In the genomic region with DNA sequence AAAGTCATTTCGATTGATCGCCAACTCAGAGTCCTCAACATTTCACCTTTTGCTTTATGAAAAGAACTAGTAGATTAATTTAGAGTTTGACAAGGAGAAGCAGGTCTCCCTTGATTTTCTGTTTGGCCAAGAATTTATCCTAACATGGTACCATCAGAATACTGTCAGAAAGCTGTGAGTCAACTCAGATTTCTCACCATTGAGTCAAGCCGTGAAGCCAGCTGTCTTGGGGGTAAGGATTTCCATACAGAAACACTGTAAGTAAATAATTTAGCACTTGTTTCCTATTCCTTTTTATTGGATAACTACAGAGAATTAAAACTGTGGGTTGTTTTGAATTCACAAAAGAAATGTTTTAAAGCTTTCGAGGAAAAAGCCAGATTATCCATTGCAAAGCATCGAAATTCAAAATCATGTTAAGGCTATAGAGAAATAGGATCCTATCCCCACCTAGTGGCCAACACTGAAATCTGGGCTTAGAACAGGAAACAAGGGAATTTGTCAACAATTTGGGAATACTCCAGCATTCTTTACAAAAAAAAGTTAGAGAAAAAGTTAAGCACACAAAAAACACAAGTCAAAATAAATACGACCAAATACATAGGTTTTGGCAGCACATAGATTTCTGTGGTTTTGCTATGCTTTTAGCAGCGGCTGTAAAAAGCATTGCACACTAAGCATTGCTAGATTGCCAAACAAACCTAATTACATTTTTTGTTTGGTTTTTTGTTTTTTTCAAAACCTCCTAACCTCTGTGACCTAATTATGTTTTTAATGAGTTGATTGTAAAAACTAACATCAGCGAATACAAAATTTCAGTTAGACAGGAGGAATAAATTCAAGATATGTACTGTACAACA, we compare ENCODE assay signal across 9 cellular contexts. TPM values are rescaled to one million over a fixed set of nuclear protein-coding genes. Genes with fewer than 3 reads are reported as not detected.
DNase-seq lines count a peak whose midpoint lies in the region; ATAC-seq and TF ChIP-seq lines count a peak whose summit lies in the region.
"Had no signal": no experiment of that assay in that cellular context is flagged by ENCODE, and none has a peak within 500 bp of the region (broad histone marks: within the 10 kb centered on the region; RNA-seq: fewer than 3 reads in every experiment).

No MANE protein-coding gene starts in this region.

- H3K4me1 Mint-ChIP-seq in activated CD8-positive, alpha-beta T cell treated with anti-CD3 and anti-CD28 coated beads for 36 hours (ENCODE audit: low read depth): no peaks in the 10 kb centered on the region
- peaks cover 7% of the 10 kb centered on the region for H3K4me1 Mint-ChIP-seq in activated CD8-positive, alpha-beta T cell treated with anti-CD3 and anti-CD28 coated beads, Interleukin-2, amount 10 ng/mL, durations not matched to agents 7 days and 5 days (ENCODE audit: low read depth)
- no peaks in the 10 kb centered on the region for H3K4me1 Mint-ChIP-seq in mesothelial cell of epicardium

- intact Hi-C loops in activated CD8-positive, alpha-beta T cell treated with anti-CD3 and anti-CD28 coated beads for 36 hours (cut with micrococcal nuclease): no loop called here

- peaks cover 10% of the 10 kb centered on the region for H3K9me3 Mint-ChIP-seq in activated CD8-positive, alpha-beta T cell treated with anti-CD3 and anti-CD28 coated beads for 36 hours
- peaks cover 10% of the 10 kb centered on the region for H3K9me3 Mint-ChIP-seq in activated CD8-positive, alpha-beta T cell treated with anti-CD3 and anti-CD28 coated beads, Interleukin-2, amount 10 ng/mL, durations not matched to agents 7 days and 5 days (ENCODE audit: insufficient read depth)
- peaks cover 12% of the 10 kb centered on the region for H3K9me3 Mint-ChIP-seq in mesothelial cell of epicardium

- no peak overlapping the region for H3K4me3 ChIP-seq in choroid plexus epithelial cell (ENCODE audit: low read depth, low read length)

- H3K27ac Mint-ChIP-seq in activated CD8-positive, alpha-beta T cell treated with anti-CD3 and anti-CD28 coated beads for 36 hours: no peak overlapping the region
- no peak overlapping the region for H3K27ac Mint-ChIP-seq in activated CD8-positive, alpha-beta T cell treated with anti-CD3 and anti-CD28 coated beads, Interleukin-2, amount 10 ng/mL, durations not matched to agents 7 days and 5 days
- no peak overlapping the region for H3K27ac Mint-ChIP-seq in mesothelial cell of epicardium
- H3K27ac Mint-ChIP-seq: activated naive CD8-positive, alpha-beta T cell had no signal

- no peak for ATAC-seq in activated CD8-positive, alpha-beta T cell treated with anti-CD3 and anti-CD28 coated beads for 36 hours
- no peak for ATAC-seq in activated CD8-positive, alpha-beta T cell treated with anti-CD3 and anti-CD28 coated beads, Interleukin-2, amount 10 ng/mL, durations not matched to agents 7 days and 5 days
- ATAC-seq in HG02870 (IDR thresholded peaks at IDR 0.05; ENCODE audit: unreplicated experiment): no peak

- H3K27me3 Mint-ChIP-seq in activated CD8-positive, alpha-beta T cell treated with anti-CD3 and anti-CD28 coated beads for 36 hours: peaks cover 18% of the 10 kb centered on the region
- peaks cover 20% of the 10 kb centered on the region for H3K27me3 Mint-ChIP-seq in activated CD8-positive, alpha-beta T cell treated with anti-CD3 and anti-CD28 coated beads, Interleukin-2, amount 10 ng/mL, durations not matched to agents 7 days and 5 days (ENCODE audit: low read depth)
- peaks cover 31% of the 10 kb centered on the region for H3K27me3 Mint-ChIP-seq in mesothelial cell of epicardium (ENCODE audit: low read depth)

- no peak overlapping the region for H3K4me3 Mint-ChIP-seq in activated CD8-positive, alpha-beta T cell treated with anti-CD3 and anti-CD28 coated beads for 36 hours
- H3K4me3 Mint-ChIP-seq in activated CD8-positive, alpha-beta T cell treated with anti-CD3 and anti-CD28 coated beads, Interleukin-2, amount 10 ng/mL, durations not matched to agents 7 days and 5 days: no peak overlapping the region
- no peak overlapping the region for H3K4me3 Mint-ChIP-seq in mesothelial cell of epicardium
- H3K4me3 Mint-ChIP-seq: activated naive CD8-positive, alpha-beta T cell had no signal

- H3K36me3 Mint-ChIP-seq in activated CD8-positive, alpha-beta T cell treated with anti-CD3 and anti-CD28 coated beads for 36 hours (ENCODE audit: low read depth): no peaks in the 10 kb centered on the region
- peaks cover 2% of the 10 kb centered on the region for H3K36me3 Mint-ChIP-seq in activated CD8-positive, alpha-beta T cell treated with anti-CD3 and anti-CD28 coated beads, Interleukin-2, amount 10 ng/mL, durations not matched to agents 7 days and 5 days (ENCODE audit: low read depth)
- H3K36me3 Mint-ChIP-seq in mesothelial cell of epicardium: no peaks in the 10 kb centered on the region
- H3K36me3 Mint-ChIP-seq: activated naive CD8-positive, alpha-beta T cell had no signal

- TF ChIP-seq CTCF in activated CD8-positive, alpha-beta T cell treated with anti-CD3 and anti-CD28 coated beads for 36 hours (IDR thresholded peaks at IDR 0.05): peak; percentile 78
- TF ChIP-seq CTCF in choroid plexus epithelial cell (conservative IDR thresholded peaks at IDR 0.05; ENCODE audit: low read depth, low read length) (peak; percentile 76), mesothelial cell of epicardium (IDR thresholded peaks at IDR 0.05; ENCODE audit: unreplicated experiment) (peak; percentile 74)

- CTCF ChIA-PET in activated CD8-positive, alpha-beta T cell treated with anti-CD3 and anti-CD28 coated beads for 36 hours (lab: Charles Lee): interaction anchor here (0.7 to 5.4 kb wide), 22 partner anchors 9 to 235 kb away, joined by 3 to 57 read pairs (median 4); no protein-coding TSS in a partner anchor
- CTCF ChIA-PET in activated CD8-positive, alpha-beta T cell treated with anti-CD3 and anti-CD28 coated beads, Interleukin-2, amount 10 ng/mL, durations not matched to agents 7 days and 5 days (lab: Charles Lee): interaction anchor here (0.7 to 6.5 kb wide), 19 partner anchors 9 to 164 kb away, joined by 3 to 86 read pairs (median 5); no protein-coding TSS in a partner anchor

- DNase-seq in activated CD8-positive, alpha-beta T cell treated with anti-CD3 and anti-CD28 coated beads for 36 hours: no peak
- no peak for DNase-seq in activated CD8-positive, alpha-beta T cell treated with anti-CD3 and anti-CD28 coated beads, Interleukin-2, amount 10 ng/mL, durations not matched to agents 7 days and 5 days
- DNase-seq in NCI-H2171 (lab: John Stamatoyannopoulos, UW): peak; percentile 7
- peak; percentile 76 for DNase-seq in choroid plexus epithelial cell (ENCODE audit: low read depth)
- DNase-seq in mesothelial cell of epicardium (ENCODE audit: low spot score in 2 of 2, unreplicated experiment in 2 of 2): no peak
- no peak for DNase-seq in stimulated activated CD8-positive, alpha-beta memory T cell treated with anti-CD3 and anti-CD28 coated beads, Interleukin-4, amount 100 ng/mL, for 48 hours
- DNase-seq in ureter (ENCODE audit: low spot score): no peak

- POLR2A ChIA-PET in activated CD8-positive, alpha-beta T cell treated with anti-CD3 and anti-CD28 coated beads for 36 hours (lab: Charles Lee): interaction anchor here (0.5 kb wide), 1 partner anchor 168 kb away, joined by 3 read pairs; no protein-coding TSS in a partner anchor
- POLR2A ChIA-PET in activated CD8-positive, alpha-beta T cell treated with anti-CD3 and anti-CD28 coated beads, Interleukin-2, amount 10 ng/mL, durations not matched to agents 7 days and 5 days (lab: Charles Lee): interaction anchor here (0.6 kb wide), 2 partner anchors 130 to 243 kb away, joined by 3 read pairs; no protein-coding TSS in a partner anchor

RNA-seq across cellular contexts. Expression of gene COL11A2, which starts 44.2 kb away (rescaled TPM):
- total RNA-seq in activated CD8-positive, alpha-beta T cell treated with anti-CD3 and anti-CD28 coated beads for 36 hours: 1 to 10 TPM; 1.3 to 1.4 TPM
- total RNA-seq in activated CD8-positive, alpha-beta T cell treated with anti-CD3 and anti-CD28 coated beads, Interleukin-2, amount 10 ng/mL, durations not matched to agents 7 days and 5 days: under 1 TPM; 0.71 to 0.83 TPM
- total RNA-seq in mesothelial cell of epicardium (12.6 to 14.4 TPM (median 14.2 TPM) in 3 replicates), ureter (0.96 TPM)

RNA-seq across cellular contexts. Expression of gene RXRB, which starts 52.4 kb away (rescaled TPM):
- total RNA-seq in activated CD8-positive, alpha-beta T cell treated with anti-CD3 and anti-CD28 coated beads for 36 hours: 10 to 100 TPM; 41.2 to 41.9 TPM
- total RNA-seq in activated CD8-positive, alpha-beta T cell treated with anti-CD3 and anti-CD28 coated beads, Interleukin-2, amount 10 ng/mL, durations not matched to agents 7 days and 5 days: 10 to 100 TPM; 33.5 to 34.5 TPM
- total RNA-seq in mesothelial cell of epicardium (67.6 to 70.4 TPM (median 70.3 TPM) in 3 replicates), ureter (50.8 TPM)

RNA-seq across cellular contexts. Expression of gene SLC39A7, which starts 52.6 kb away (rescaled TPM):
- 10 to 100 TPM; 43.1 to 43.3 TPM for total RNA-seq in activated CD8-positive, alpha-beta T cell treated with anti-CD3 and anti-CD28 coated beads for 36 hours
- 10 to 100 TPM; 45.6 to 50.8 TPM for total RNA-seq in activated CD8-positive, alpha-beta T cell treated with anti-CD3 and anti-CD28 coated beads, Interleukin-2, amount 10 ng/mL, durations not matched to agents 7 days and 5 days
- total RNA-seq in mesothelial cell of epicardium: 138 to 140 TPM (median 140 TPM) in 3 replicates
- total RNA-seq in ureter: 60.7 TPM

RNA-seq across cellular contexts. Expression of gene HSD17B8, which starts 56.4 kb away (rescaled TPM):
- total RNA-seq in activated CD8-positive, alpha-beta T cell treated with anti-CD3 and anti-CD28 coated beads for 36 hours: 10 to 100 TPM; 40.6 to 42.0 TPM
- 10 to 100 TPM; 13.9 to 14.1 TPM for total RNA-seq in activated CD8-positive, alpha-beta T cell treated with anti-CD3 and anti-CD28 coated beads, Interleukin-2, amount 10 ng/mL, durations not matched to agents 7 days and 5 days
- 15.0 to 15.3 TPM (median 15.1 TPM) in 3 replicates for total RNA-seq in mesothelial cell of epicardium
- 28.6 TPM for total RNA-seq in ureter

Comparison
In these comparisons a context has a peak if more than half of its experiments do, and no peak if none do; other contexts are left out.
1. DNase-seq: peak in NCI-H2171 (single experiment) and choroid plexus epithelial cell (single experiment); none in activated CD8-positive, alpha-beta T cell treated with anti-CD3 and anti-CD28 coated beads for 36 hours (single experiment), activated CD8-positive, alpha-beta T cell treated with anti-CD3 and anti-CD28 coated beads, Interleukin-2, amount 10 ng/mL, durations not matched to agents 7 days and 5 days (single experiment), mesothelial cell of epicardium (0 of 2), stimulated activated CD8-positive, alpha-beta memory T cell treated with anti-CD3 and anti-CD28 coated beads, Interleukin-4, amount 100 ng/mL, for 48 hours (single experiment) and ureter (single experiment).
2. Peak in every context shown above with its lines, with median percentiles within 50 percentile points of each other: CTCF ChIP-seq.